Comparison of ENCODE assay signal across 8 cellular contexts in the genomic region with DNA sequence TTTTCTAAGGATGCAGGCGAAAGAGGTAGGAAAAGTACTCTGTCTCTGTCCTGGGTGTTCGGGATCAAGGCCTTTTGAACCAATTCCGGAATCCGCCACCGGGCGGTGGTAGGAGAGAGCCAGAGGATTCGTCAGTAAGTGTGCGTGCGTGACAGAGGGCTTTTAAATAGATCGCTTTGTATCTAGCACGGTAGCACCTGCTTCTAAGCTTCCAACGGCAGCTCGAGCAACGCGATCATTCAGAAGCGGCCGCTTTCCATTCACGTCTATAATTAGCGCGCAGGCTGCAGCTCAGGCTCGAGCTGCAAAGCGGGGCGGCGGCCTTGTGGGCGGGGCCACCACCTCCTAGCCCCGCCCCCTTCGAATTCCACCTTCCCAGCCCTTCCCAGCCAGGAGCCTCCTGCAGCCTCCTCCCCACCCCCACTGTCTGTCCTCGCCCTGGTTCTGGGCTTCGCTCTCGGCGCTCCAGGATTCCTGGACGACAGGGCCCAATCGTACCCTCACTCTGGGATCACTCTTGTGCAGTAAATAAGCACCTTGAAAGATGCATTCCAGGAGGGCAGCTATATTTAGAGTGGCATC.
A peak's percentile ranks its signal among the peaks of the same experiment; 100 is the strongest.
DNase-seq lines count a peak whose midpoint lies in the region; ATAC-seq, FAIRE-seq and TF ChIP-seq lines count a peak whose summit lies in the region.

No MANE protein-coding gene starts in this region.

- H3K9ac ChIP-seq in astrocyte (ENCODE audit: low read length), result peak overlapping the region; percentile 81

- peaks cover 24% of the 10 kb centered on the region for H3K4me1 Mint-ChIP-seq in activated naive CD8-positive, alpha-beta T cell (ENCODE audit: low read depth)
- peaks cover 43% of the 10 kb centered on the region for H3K4me1 Mint-ChIP-seq in activated naive CD8-positive, alpha-beta T cell treated with anti-CD3 and anti-CD28 coated beads, Interleukin-2, amount 50 U/mL, for 24 hours
- H3K4me1 Mint-ChIP-seq in astrocyte (ENCODE audit: low read depth, unreplicated experiment), result peaks cover 33% of the 10 kb centered on the region

- peaks cover 33% of the 10 kb centered on the region for H3K4me1 ChIP-seq in astrocyte (ENCODE audit: insufficient read depth, low read length)
- peaks cover 30% of the 10 kb centered on the region for H3K4me1 ChIP-seq in right cardiac atrium (ENCODE audit: control insufficient read depth, insufficient read depth, low read length)
- H3K4me1 ChIP-seq in ovary (ENCODE audit: insufficient read depth), result peaks cover 23% of the 10 kb centered on the region

- no peaks in the 10 kb centered on the region for H3K79me2 ChIP-seq in astrocyte (ENCODE audit: insufficient read depth, low read length)

- H3K27me3 ChIP-seq in astrocyte (ENCODE audit: insufficient read depth, low read length) (no peaks in the 10 kb centered on the region), right cardiac atrium (ENCODE audit: control insufficient read depth, insufficient read depth) (no peaks in the 10 kb centered on the region), ovary (no peaks in the 10 kb centered on the region)

- H3K9me3 ChIP-seq in astrocyte (ENCODE audit: insufficient read depth, low read depth, low read length) (no peaks in the 10 kb centered on the region), right cardiac atrium (ENCODE audit: control insufficient read depth, low read length) (no peaks in the 10 kb centered on the region), ovary (no peaks in the 10 kb centered on the region)

- H2AFZ ChIP-seq in astrocyte (ENCODE audit: low read depth, low read length), result peak overlapping the region; percentile 54

- ATAC-seq in activated naive CD8-positive, alpha-beta T cell treated with anti-CD3 and anti-CD28 coated beads, Interleukin-2, amount 50 U/mL, for 24 hours, result no peak
- ATAC-seq in right cardiac atrium, result peak; percentile 87 to 88
- no peak for ATAC-seq in HG02759 (IDR thresholded peaks at IDR 0.05; ENCODE audit: unreplicated experiment)

- TF ChIP-seq EP300 in ovary (IDR thresholded peaks at IDR 0.05), result no peak

- no peaks in the 10 kb centered on the region for H3K36me3 ChIP-seq in astrocyte (ENCODE audit: insufficient read depth, low read length)
- no peaks in the 10 kb centered on the region for H3K36me3 ChIP-seq in ovary

- peak overlapping the region; percentile 84 for H3K4me2 ChIP-seq in astrocyte (ENCODE audit: low read length)

- H3K27ac ChIP-seq in astrocyte (ENCODE audit: low read depth, low read length) (peak overlapping the region; percentile 90), right cardiac atrium (ENCODE audit: low read length) (peak overlapping the region; percentile 97), ovary (peak overlapping the region; percentile 68 to 90)

- H3K4me3 ChIP-seq in astrocyte (ENCODE audit: insufficient read depth, low read depth, low read length) (peak overlapping the region; percentile 50), right cardiac atrium (ENCODE audit: low read length) (peak overlapping the region; percentile 41), ovary (peak overlapping the region; percentile 45)

- H3K4me3 Mint-ChIP-seq in activated naive CD8-positive, alpha-beta T cell, result peak overlapping the region; percentile 38
- H3K4me3 Mint-ChIP-seq in activated naive CD8-positive, alpha-beta T cell treated with anti-CD3 and anti-CD28 coated beads, Interleukin-2, amount 50 U/mL, for 24 hours, result no peak overlapping the region
- peak overlapping the region; percentile 68 for H3K4me3 Mint-ChIP-seq in astrocyte (ENCODE audit: unreplicated experiment)

- no peak overlapping the region for H3K27ac Mint-ChIP-seq in activated naive CD8-positive, alpha-beta T cell
- no peak overlapping the region for H3K27ac Mint-ChIP-seq in activated naive CD8-positive, alpha-beta T cell treated with anti-CD3 and anti-CD28 coated beads, Interleukin-2, amount 50 U/mL, for 24 hours
- H3K27ac Mint-ChIP-seq in astrocyte (ENCODE audit: unreplicated experiment), result no peak overlapping the region

- H3K9me3 Mint-ChIP-seq in activated naive CD8-positive, alpha-beta T cell (ENCODE audit: low read depth), result no peaks in the 10 kb centered on the region
- peaks cover 9% of the 10 kb centered on the region for H3K9me3 Mint-ChIP-seq in activated naive CD8-positive, alpha-beta T cell treated with anti-CD3 and anti-CD28 coated beads, Interleukin-2, amount 50 U/mL, for 24 hours
- peaks cover 2% of the 10 kb centered on the region for H3K9me3 Mint-ChIP-seq in astrocyte (ENCODE audit: unreplicated experiment)

- DNase-seq in activated naive CD8-positive, alpha-beta T cell treated with anti-CD3 and anti-CD28 coated beads, Interleukin-2, amount 50 U/mL, for 24 hours, result no peak
- DNase-seq in NCI-H2196 treated with DMSO at 0.1 percent for 48 hours (lab: John Stamatoyannopoulos, UW; ENCODE audit: unreplicated experiment) (peak; percentile 100), astrocyte (ENCODE audit: low read depth) (peak; percentile 73), right cardiac atrium (peak; percentile 86 to 94 (median 94)), ovary (peak; percentile 90 to 93 (median 92)), RKO (ENCODE audit: low spot score) (no peak)

- TF ChIP-seq POLR2A in ovary (IDR thresholded peaks at IDR 0.05), result peak; percentile 67

- no peak for FAIRE-seq in astrocyte (lab: Jason Lieb, UNC)

- no peaks in the 10 kb centered on the region for H4K20me1 ChIP-seq in astrocyte (ENCODE audit: insufficient read depth, low read length)

- intact Hi-C loops in right cardiac atrium (cut with DNase I) (loop anchor here in 1 of 4 donors (10.0 kb wide), 1 partner anchor 353 kb away; no protein-coding TSS in a partner anchor), ovary (cut with DNase I) (loop anchor here (5.0 kb wide), 3 partner anchors 685 to 895 kb away; no protein-coding TSS in a partner anchor)

- H3K36me3 Mint-ChIP-seq in activated naive CD8-positive, alpha-beta T cell, result peaks cover 4% of the 10 kb centered on the region
- H3K36me3 Mint-ChIP-seq in activated naive CD8-positive, alpha-beta T cell treated with anti-CD3 and anti-CD28 coated beads, Interleukin-2, amount 50 U/mL, for 24 hours (ENCODE audit: low read depth), result no peaks in the 10 kb centered on the region
- H3K36me3 Mint-ChIP-seq in astrocyte (ENCODE audit: low read depth, unreplicated experiment), result peaks cover 11% of the 10 kb centered on the region

- peaks cover 8% of the 10 kb centered on the region for H3K27me3 Mint-ChIP-seq in activated naive CD8-positive, alpha-beta T cell
- H3K27me3 Mint-ChIP-seq in activated naive CD8-positive, alpha-beta T cell treated with anti-CD3 and anti-CD28 coated beads, Interleukin-2, amount 50 U/mL, for 24 hours, result peaks cover 7% of the 10 kb centered on the region
- no peaks in the 10 kb centered on the region for H3K27me3 Mint-ChIP-seq in astrocyte (ENCODE audit: low read depth, unreplicated experiment)

- 3% methylated on average over 33 of the region's 33 CpGs for WGBS in right cardiac atrium
- 2 to 3% (median 3%) methylated on average over 32 to 33 of the region's 33 CpGs for WGBS in ovary, 3 donors

- peak; percentile 28 for TF ChIP-seq CTCF in astrocyte (IDR thresholded peaks at IDR 0.05; ENCODE audit: insufficient read depth, low read depth, low read length)
- peak; percentile 8 to 78 (median 58) for TF ChIP-seq CTCF in ovary (IDR thresholded peaks at IDR 0.05)

Comparison
In these comparisons a context has a peak if more than half of its experiments do, and no peak if none do; other contexts are left out.
1. ATAC-seq: peak in right cardiac atrium (2 of 2); none in activated naive CD8-positive, alpha-beta T cell treated with anti-CD3 and anti-CD28 coated beads, Interleukin-2, amount 50 U/mL, for 24 hours (single experiment) and HG02759 (single experiment).
2. DNase-seq: peak in NCI-H2196 treated with DMSO at 0.1 percent for 48 hours (single experiment), astrocyte (single experiment), right cardiac atrium (3 of 3) and ovary (5 of 5); none in activated naive CD8-positive, alpha-beta T cell treated with anti-CD3 and anti-CD28 coated beads, Interleukin-2, amount 50 U/mL, for 24 hours (single experiment) and RKO (single experiment).
3. Peak in every context shown above with its lines, with median percentiles within 50 percentile points of each other: H3K27ac ChIP-seq and H3K4me3 ChIP-seq.